Comparison of ENCODE assay signal across 10 cellular contexts in genomic region chr4:6019316-6020263, GRCh38. TPM values are rescaled to one million over a fixed set of nuclear protein-coding genes. Genes with fewer than 3 reads are reported as not detected.
DNase-seq lines count a peak whose midpoint lies in the region; ATAC-seq, FAIRE-seq and TF ChIP-seq lines count a peak whose summit lies in the region.
"Had no signal": no experiment of that assay in that cellular context is flagged by ENCODE, and none has a peak within 500 bp of the region (broad histone marks: within the 10 kb centered on the region; RNA-seq: fewer than 3 reads in every experiment).

No MANE protein-coding gene starts in this region.

- intact Hi-C loops in GM12878 (cut with micrococcal nuclease; ENCODE audit: unreplicated experiment), result no loop called here
- intact Hi-C loops in kidney (cut with DNase I), result no loop called here
- intact Hi-C loops in tibial artery (cut with DNase I; ENCODE audit: low total_unique reads), result no loop called here

- no peak overlapping the region for H3K9ac ChIP-seq in GM12878 (ENCODE audit: control insufficient read depth, insufficient read depth, low read length)
- H3K9ac ChIP-seq in kidney (ENCODE audit: low read length in 2 of 2), result no peak overlapping the region
- H3K9ac ChIP-seq: BLaER1 treated with 17β-estradiol and CSF1 and Interleukin-3, amounts not matched to agents 10 nM and 100 nM had no signal

- no peak overlapping the region for H3K4me2 ChIP-seq in GM12878 (ENCODE audit: control insufficient read depth, insufficient read depth)
- H3K4me2 ChIP-seq: BLaER1 treated with 17β-estradiol and CSF1 and Interleukin-3, amounts not matched to agents 10 nM and 100 nM had no signal

- H3K36me3 ChIP-seq in GM12878 (ENCODE audit: control insufficient read depth in 2 of 2, insufficient read depth in 2 of 2, low read length in 1 of 2) (no peaks in the 10 kb centered on the region), kidney (ENCODE audit: control insufficient read depth in 1 of 2, insufficient read depth in 2 of 2, low read length in 2 of 2) (no peaks in the 10 kb centered on the region), tibial artery (no peaks in the 10 kb centered on the region)
- H3K36me3 ChIP-seq: BLaER1 treated with 17β-estradiol and CSF1 and Interleukin-3, amounts not matched to agents 10 nM and 100 nM had no signal

- ATAC-seq in GM12878, result peak; percentile 80
- no peak for ATAC-seq in GM21786 (IDR thresholded peaks at IDR 0.05; ENCODE audit: unreplicated experiment)

- SMC1A ChIA-PET in GM12878 (lab: Charles Lee; ENCODE audit: uncharacterized antibody, unreplicated experiment), result interaction anchor here (1.5 kb wide), 1 partner anchor 22 kb away, joined by 3 read pairs; no protein-coding TSS in a partner anchor

- H3K79me2 ChIP-seq in GM12878 (ENCODE audit: control insufficient read depth, insufficient read depth, low read length), result no peaks in the 10 kb centered on the region

- RAD21 ChIA-PET in GM12878 (lab: Charles Lee; ENCODE audit: unreplicated experiment), result no interaction called here

- TF ChIP-seq RAD21 in GM12878 (IDR thresholded peaks at IDR 0.05; ENCODE audit: insufficient read depth, low read depth, low read length), result peak; percentile 46

- no peak overlapping the region for H2AFZ ChIP-seq in GM12878 (ENCODE audit: control insufficient read depth, low read depth, low read length)

- no peak overlapping the region for H3K4me3 ChIP-seq in GM12864 (ENCODE audit: low read depth, low read length)
- H3K4me3 ChIP-seq in GM12878, result no peak overlapping the region
- no peak overlapping the region for H3K4me3 ChIP-seq in kidney (ENCODE audit: low read length in 2 of 2)
- no peak overlapping the region for H3K4me3 ChIP-seq in tibial artery
- H3K4me3 ChIP-seq: BLaER1 treated with 17β-estradiol and CSF1 and Interleukin-3, amounts not matched to agents 10 nM and 100 nM had no signal

- peak; percentile 77 for TF ChIP-seq CTCF in GM12864 (IDR thresholded peaks at IDR 0.05; ENCODE audit: low read depth, low read length, missing control alignments)
- TF ChIP-seq CTCF in GM12878 (IDR thresholded peaks at IDR 0.05 in 2 of 3, conservative IDR thresholded peaks at IDR 0.05 in 1 of 3; ENCODE audit: control insufficient read depth in 2 of 3, extremely low read depth in 1 of 3, insufficient read depth in 1 of 3, low read depth in 3 of 3, low read length in 3 of 3), result peak; percentile 59 to 89 (median 76)
- peak; percentile 89 for TF ChIP-seq CTCF in kidney (IDR thresholded peaks at IDR 0.05; ENCODE audit: borderline replicate concordance, extremely low read depth, insufficient read depth)
- peak; percentile 56 to 66 for TF ChIP-seq CTCF in tibial artery (IDR thresholded peaks at IDR 0.05)

- no TSS peak for BruUV-seq in GM12878 (replicated peaks; lab: Mats Ljungman, UMichigan)

- FAIRE-seq in GM12878 (lab: Jason Lieb, UNC), result peak; percentile 89
- FAIRE-seq in kidney (lab: Jason Lieb, UNC), result peak; percentile 21

- no peaks in the 10 kb centered on the region for H4K20me1 ChIP-seq in GM12878 (ENCODE audit: control insufficient read depth, insufficient read depth)

- H3K9me3 ChIP-seq in GM12878 (replicated peaks; ENCODE audit: control insufficient read depth, insufficient read depth, low read length) (no peaks in the 10 kb centered on the region), kidney (ENCODE audit: control insufficient read depth in 1 of 2, low read length in 2 of 2) (no peaks in the 10 kb centered on the region), tibial artery (no peaks in the 10 kb centered on the region)
- H3K9me3 ChIP-seq: BLaER1 treated with 17β-estradiol and CSF1 and Interleukin-3, amounts not matched to agents 10 nM and 100 nM had no signal

- in situ Hi-C loops in GM12878 (cut with MboI), result no loop called here

- H3K27ac ChIP-seq in GM12878 (ENCODE audit: control insufficient read depth, insufficient read depth), result no peak overlapping the region
- H3K27ac ChIP-seq in kidney (ENCODE audit: low read depth in 2 of 2, low read length in 2 of 2), result no peak overlapping the region
- H3K27ac ChIP-seq in tibial artery, result no peak overlapping the region
- H3K27ac ChIP-seq: BLaER1 treated with 17β-estradiol and CSF1 and Interleukin-3, amounts not matched to agents 10 nM and 100 nM had no signal

- CTCF ChIA-PET in GM12878 (lab: Yijun Ruan, JAX), result interaction anchor here (0.7 to 3.2 kb wide), 7 partner anchors 9 to 404 kb away, joined by 3 to 19 read pairs (median 5); no protein-coding TSS in a partner anchor

- POLR2A ChIA-PET in GM12878 (lab: Charles Lee), result no interaction called here

- DNase-seq in NCI-H1417 (lab: John Stamatoyannopoulos, UW) (peak in 2 of 3 experiments; percentile 40 to 84), NCI-H1417 treated with DMSO at 0.1 percent for 48 hours (lab: John Stamatoyannopoulos, UW) (no peak), GM12864 (ENCODE audit: low read depth) (no peak), NCI-H2107 treated with DMSO at 0.1 percent for 48 hours (lab: John Stamatoyannopoulos, UW; ENCODE audit: unreplicated experiment) (peak; percentile 17), GM12878 (ENCODE audit: low read depth, low spot score) (no peak), kidney (peak; percentile 60), tibial artery (no peak)
- DNase-seq: activated naive CD8-positive, alpha-beta T cell treated with anti-CD3 and anti-CD28 coated beads, Interleukin-2, amount 10 ng/mL, durations not matched to agents 7 days and 5 days had no signal

- H3K27me3 ChIP-seq in GM12878 (replicated peaks in 1 of 2; ENCODE audit: control insufficient read depth in 2 of 2, insufficient read depth in 2 of 2, low read length in 1 of 2) (no peaks in the 10 kb centered on the region; a peak in 1 of 4 replicates), tibial artery (peaks cover 0 to 39% of the 10 kb centered on the region in 2 donors)
- H3K27me3 ChIP-seq: BLaER1 treated with 17β-estradiol and CSF1 and Interleukin-3, amounts not matched to agents 10 nM and 100 nM had no signal

- no peaks in the 10 kb centered on the region for H3K4me1 ChIP-seq in GM12878 (ENCODE audit: control insufficient read depth, insufficient read depth, low read length)
- no peaks in the 10 kb centered on the region for H3K4me1 ChIP-seq in kidney (ENCODE audit: control insufficient read depth in 1 of 2, insufficient read depth in 1 of 2, low read depth in 1 of 2, low read length in 2 of 2)
- no peaks in the 10 kb centered on the region for H3K4me1 ChIP-seq in tibial artery
- H3K4me1 ChIP-seq: BLaER1 treated with 17β-estradiol and CSF1 and Interleukin-3, amounts not matched to agents 10 nM and 100 nM had no signal

- WGBS in GM12878 (ENCODE audit: insufficient coverage, insufficient replicate concordance, low lambda C conversion rate, missing lambda C conversion rate), result 34% methylated on average over 22 of the region's 22 CpGs

- TF ChIP-seq POLR2A in GM12878 (IDR thresholded peaks at IDR 0.05; ENCODE audit: low read depth, low read length), result no peak

- no peak for TF ChIP-seq EP300 in GM12878 (IDR thresholded peaks at IDR 0.05; ENCODE audit: borderline replicate concordance in 1 of 2, control insufficient read depth in 1 of 2, low read depth in 2 of 2, low read length in 2 of 2)

TF ChIP-seq in GM12878, 131 proteins besides CTCF, POLR2A, EP300 and RAD21 (continues in another document):
- TF ChIP-seq FOXK2 (IDR thresholded peaks at IDR 0.05), result no peak
- no peak for TF ChIP-seq ZBTB40 (IDR thresholded peaks at IDR 0.05; ENCODE audit: borderline replicate concordance)

RNA-seq across cellular contexts. Expression of gene C4orf50, which starts 1.4 kb away (rescaled TPM):
- 0.34 and 0.38 TPM in 2 replicates for total RNA-seq in GM12878 (2013; cell fraction: nucleolus; rRNA removed)
- total RNA-seq in GM12878 (2014; rRNA removed) (0.06 and 0.11 TPM in 2 replicates), GM12878 (2014; rRNA removed; fragmentation: Illumina TruSeq; extraction: Trizol) (0.09 TPM in 2 replicates), GM12878 (2021) (0.05 and 0.08 TPM in 2 replicates), kidney (0.16 TPM)
- polyA plus RNA-seq in GM12878 (2011; ENCODE audit: low read depth), result 0.04 TPM
- polyA plus RNA-seq in GM12878 (2011; rRNA removed) (0.04 TPM in 2 replicates), GM12878 (2014; fragmentation: Illumina TruSeq; extraction: Trizol) (0.04 TPM in 1 of 2 replicates, not detected in the other), GM12878 (2014; fragmentation: Nextera tagmentation; extraction: Ambion mirVana) (not detected), GM12878 (2014; rRNA removed) (0.04 and 0.11 TPM in 2 replicates), GM12878 (2016; fragmentation: Nextera tagmentation; extraction: Ambion mirVana) (under 1 TPM in 1 of 2 experiments, not detected in 1; 0.05 TPM), kidney (ENCODE audit: insufficient read depth, low read depth, low replicate concordance) (not detected)
- polyA plus RNA-seq in GM12878 (2011; cell fraction: cytosol; rRNA removed), result 0.06 and 0.07 TPM in 2 replicates
- polyA plus RNA-seq in GM12878 (2011; cell fraction: nucleus; rRNA removed), result 0.19 TPM in 2 replicates
- 0.04 TPM in 2 replicates for polyA plus RNA-seq in GM12878 (2012)
- polyA minus RNA-seq in GM12878 (2011; rRNA and poly(A)+ RNA removed), result 0.15 and 0.21 TPM in 2 replicates
- not detected in 2 replicates for polyA minus RNA-seq in GM12878 (2011; cell fraction: cytosol; rRNA and poly(A)+ RNA removed)
- polyA minus RNA-seq in GM12878 (2011; cell fraction: nucleus; rRNA and poly(A)+ RNA removed), result 0.36 and 0.38 TPM in 2 replicates

Comparison
In these comparisons a context has a peak if more than half of its experiments do, and no peak if none do; other contexts are left out.
1. DNase-seq: peak in NCI-H1417 (2 of 3), NCI-H2107 treated with DMSO at 0.1 percent for 48 hours (single experiment) and kidney (single experiment); none in NCI-H1417 treated with DMSO at 0.1 percent for 48 hours (single experiment), GM12864 (single experiment), GM12878 (single experiment) and tibial artery (0 of 2).
2. Peak in every context shown above with its lines, with median percentiles within 50 percentile points of each other: CTCF ChIP-seq.